In genomic region chr1:33348676-33349080, GRCh38 we compare ENCODE assay signal across 7 cellular contexts. TPM values are rescaled to one million over a fixed set of nuclear protein-coding genes. Genes with fewer than 3 reads are reported as not detected.
DNase-seq lines count a peak whose midpoint lies in the region; ATAC-seq and TF ChIP-seq lines count a peak whose summit lies in the region.

No MANE protein-coding gene starts in this region.

- TF ChIP-seq POLR2A in ovary (IDR thresholded peaks at IDR 0.05), result no peak

- TF ChIP-seq EP300 in ovary (IDR thresholded peaks at IDR 0.05), result no peak

- H3K27ac ChIP-seq in fibroblast of lung (ENCODE audit: insufficient read depth, low read length), result peak overlapping the region; percentile 89
- H3K27ac ChIP-seq in ovary, result peak overlapping the region; percentile 90 to 93

- peak overlapping the region; percentile 98 for H3K4me2 ChIP-seq in fibroblast of lung (ENCODE audit: extremely low read depth, insufficient read depth, low read length)

- peaks cover 44% of the 10 kb centered on the region for H3K4me1 Mint-ChIP-seq in activated CD4-positive, alpha-beta T cell treated with anti-CD3 and anti-CD28 coated beads, Interleukin-2, amount 10 ng/mL, durations not matched to agents 7 days and 5 days

- H3K27me3 Mint-ChIP-seq in activated CD4-positive, alpha-beta T cell treated with anti-CD3 and anti-CD28 coated beads, Interleukin-2, amount 10 ng/mL, durations not matched to agents 7 days and 5 days, result peaks cover 3% of the 10 kb centered on the region

- H3K36me3 ChIP-seq in fibroblast of lung (ENCODE audit: control insufficient read depth, insufficient read depth, low read length) (no peaks in the 10 kb centered on the region), ovary (no peaks in the 10 kb centered on the region)

- peaks cover 17% of the 10 kb centered on the region for H3K36me3 Mint-ChIP-seq in activated CD4-positive, alpha-beta T cell treated with anti-CD3 and anti-CD28 coated beads, Interleukin-2, amount 10 ng/mL, durations not matched to agents 7 days and 5 days (ENCODE audit: low read depth)

- POLR2A ChIA-PET in activated CD4-positive, alpha-beta T cell treated with anti-CD3 and anti-CD28 coated beads, Interleukin-2, amount 10 ng/mL, durations not matched to agents 7 days and 5 days (lab: Charles Lee), result no interaction called here

- peak overlapping the region; percentile 84 for H3K9ac ChIP-seq in fibroblast of lung (ENCODE audit: insufficient read depth, low read length)

- WGBS in ovary, 3 donors, result 3% methylated on average over 11 of the region's 11 CpGs

- H3K27ac Mint-ChIP-seq in activated CD4-positive, alpha-beta T cell treated with anti-CD3 and anti-CD28 coated beads, Interleukin-2, amount 10 ng/mL, durations not matched to agents 7 days and 5 days, result peak overlapping the region; percentile 96

- H4K20me1 ChIP-seq in fibroblast of lung (ENCODE audit: control insufficient read depth, extremely low read depth, insufficient read depth, low read length), result no peaks in the 10 kb centered on the region

- H2AFZ ChIP-seq in fibroblast of lung (ENCODE audit: low read length), result no peak overlapping the region

- H3K4me1 ChIP-seq in fibroblast of lung (ENCODE audit: control insufficient read depth, extremely low read depth, insufficient read depth, low read length) (peaks cover 27% of the 10 kb centered on the region), ovary (ENCODE audit: insufficient read depth) (peaks cover 19% of the 10 kb centered on the region)

- H3K4me3 ChIP-seq in fibroblast of lung (replicated peaks in 1 of 4; ENCODE audit: control extremely low read depth in 1 of 4, insufficient read depth in 1 of 4, low read depth in 3 of 4, low read length in 4 of 4) (peak overlapping the region; percentile 53 to 96 (median 84)), ovary (peak overlapping the region; percentile 87)

- H3K9me3 Mint-ChIP-seq in activated CD4-positive, alpha-beta T cell treated with anti-CD3 and anti-CD28 coated beads, Interleukin-2, amount 10 ng/mL, durations not matched to agents 7 days and 5 days, result no peaks in the 10 kb centered on the region

- no peaks in the 10 kb centered on the region for H3K9me3 ChIP-seq in fibroblast of lung (ENCODE audit: control insufficient read depth, insufficient read depth, low read depth, low read length)
- H3K9me3 ChIP-seq in ovary, result no peaks in the 10 kb centered on the region

- H3K27me3 ChIP-seq in fibroblast of lung (ENCODE audit: control insufficient read depth, insufficient read depth, low read length) (no peaks in the 10 kb centered on the region), ovary (no peaks in the 10 kb centered on the region)

- H3K4me3 Mint-ChIP-seq in activated CD4-positive, alpha-beta T cell treated with anti-CD3 and anti-CD28 coated beads, Interleukin-2, amount 10 ng/mL, durations not matched to agents 7 days and 5 days, result peak overlapping the region; percentile 96

- no peak for ATAC-seq in HG03378 (IDR thresholded peaks at IDR 0.05; ENCODE audit: unreplicated experiment)
- no peak for ATAC-seq in GM19463 (IDR thresholded peaks at IDR 0.05; ENCODE audit: unreplicated experiment)

- intact Hi-C loops in ovary (cut with DNase I), result no loop called here

- TF ChIP-seq CTCF in fibroblast of lung (conservative IDR thresholded peaks at IDR 0.05 in 1 of 2, IDR thresholded peaks at IDR 0.05 in 1 of 2; ENCODE audit: low read depth in 1 of 2, low read length in 2 of 2), result no peak
- TF ChIP-seq CTCF in ovary (IDR thresholded peaks at IDR 0.05), result no peak

- H3K79me2 ChIP-seq in fibroblast of lung (ENCODE audit: control insufficient read depth, insufficient read depth, low read length), result peaks cover 60% of the 10 kb centered on the region

- CTCF ChIA-PET in activated CD4-positive, alpha-beta T cell treated with anti-CD3 and anti-CD28 coated beads, Interleukin-2, amount 10 ng/mL, durations not matched to agents 7 days and 5 days (lab: Charles Lee), result interaction anchor here (0.5 to 1.6 kb wide), 2 partner anchors 10 to 139 kb away, joined by 3 to 5 read pairs; no protein-coding TSS in a partner anchor

- peak; percentile 48 for DNase-seq in HT-29 (ENCODE audit: low spot score)
- peak; percentile 30 for DNase-seq in activated CD4-positive, alpha-beta T cell treated with anti-CD3 and anti-CD28 coated beads, Interleukin-2, amount 10 ng/mL, durations not matched to agents 7 days and 5 days
- DNase-seq in fibroblast of lung (ENCODE audit: low read depth in 2 of 2), result peak in 1 of 2 donors; percentile 30
- no peak for DNase-seq in ovary
- no peak for DNase-seq in 8988T

RNA-seq across cellular contexts. Expression of gene A3GALT2, which starts 27.8 kb away (rescaled TPM):
- total RNA-seq in HT-29 (2014; rRNA removed; shearing (Covaris generic)), result 0.10 and 1.0 TPM in 2 replicates
- not detected for total RNA-seq in activated CD4-positive, alpha-beta T cell treated with anti-CD3 and anti-CD28 coated beads, Interleukin-2, amount 10 ng/mL, durations not matched to agents 7 days and 5 days
- total RNA-seq in fibroblast of lung (not detected in 2 replicates), ovary (not detected)
- polyA plus RNA-seq in fibroblast of lung (not detected in 2 replicates), ovary (not detected)
- polyA plus RNA-seq in fibroblast of lung (2012), result not detected in 2 replicates
- not detected in 2 replicates for polyA minus RNA-seq in fibroblast of lung (ENCODE audit: low replicate concordance)

Comparison
In these comparisons a context has a peak if more than half of its experiments do, and no peak if none do; other contexts are left out.
1. DNase-seq: peak in HT-29 (single experiment) and activated CD4-positive, alpha-beta T cell treated with anti-CD3 and anti-CD28 coated beads, Interleukin-2, amount 10 ng/mL, durations not matched to agents 7 days and 5 days (single experiment); none in ovary (0 of 5) and 8988T (single experiment).